Comparison of ENCODE assay signal across 12 cellular contexts in the genomic region with DNA sequence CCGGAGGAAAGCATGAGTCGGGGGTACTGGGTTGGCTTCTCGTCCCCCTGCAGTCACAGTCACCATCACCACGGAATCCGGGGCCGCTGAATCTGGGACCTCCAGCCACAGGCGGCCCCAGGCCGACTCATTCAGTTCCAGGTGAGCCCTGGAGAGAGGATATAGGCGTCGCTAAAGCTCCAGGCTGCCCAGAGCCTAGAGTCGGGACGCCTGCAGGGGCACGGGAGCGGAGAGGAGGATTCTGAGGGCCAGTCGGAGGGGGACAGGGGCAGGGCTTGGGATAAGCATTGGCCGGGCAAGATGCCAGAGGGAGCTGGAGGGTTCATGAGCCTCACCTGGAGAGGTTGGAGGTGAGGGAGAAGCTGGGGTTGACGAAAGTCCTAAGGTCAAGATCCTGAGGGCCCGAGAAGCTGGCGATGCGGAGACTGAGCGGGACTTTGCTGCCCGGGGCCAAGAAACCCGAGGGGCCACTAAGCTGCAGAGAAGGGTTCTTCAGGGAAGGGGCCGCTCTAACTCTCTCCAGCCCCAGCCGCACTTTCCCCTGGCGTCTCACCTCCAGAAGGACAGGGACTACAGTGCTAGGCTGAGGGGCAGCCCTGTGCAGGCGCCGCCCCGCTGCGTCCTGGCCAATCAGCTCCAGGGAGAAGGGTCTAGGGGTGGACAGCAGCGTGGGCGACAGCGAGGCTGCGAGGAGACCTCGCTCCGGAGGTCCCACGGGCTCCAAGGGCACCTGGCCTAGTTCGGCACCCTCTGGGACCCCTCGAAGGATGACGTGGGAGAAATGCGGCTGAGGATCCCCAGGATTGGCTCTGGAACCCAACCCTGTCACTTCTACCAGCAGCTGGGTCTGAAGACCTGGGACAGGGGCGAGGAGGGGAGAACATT. TPM values are rescaled to one million over a fixed set of nuclear protein-coding genes. Genes with fewer than 3 reads are reported as not detected.
A peak's percentile ranks its signal among the peaks of the same experiment; 100 is the strongest.
DNase-seq lines count a peak whose midpoint lies in the region; ATAC-seq and TF ChIP-seq lines count a peak whose summit lies in the region.
"Had no signal": no experiment of that assay in that cellular context is flagged by ENCODE, and none has a peak within 500 bp of the region (broad histone marks: within the 10 kb centered on the region; RNA-seq: fewer than 3 reads in every experiment).

No MANE protein-coding gene starts in this region.

- H3K36me3 Mint-ChIP-seq in progenitor cell of endocrine pancreas (ENCODE audit: insufficient read depth) = peaks cover 2% of the 10 kb centered on the region

- H3K9me3 Mint-ChIP-seq in progenitor cell of endocrine pancreas (ENCODE audit: low read depth) = no peaks in the 10 kb centered on the region

- H3K36me3 ChIP-seq in BE2C (no peaks in the 10 kb centered on the region), left ventricle myocardium inferior (peaks cover 5% of the 10 kb centered on the region)

- H3K27me3 ChIP-seq in BE2C (no peaks in the 10 kb centered on the region), left ventricle myocardium inferior (ENCODE audit: low read depth) (no peaks in the 10 kb centered on the region)

- TF ChIP-seq POLR2A in GM18505 (IDR thresholded peaks at IDR 0.05; ENCODE audit: borderline replicate concordance, extremely low read depth, insufficient read depth, insufficient read length) = no peak

- intact Hi-C loops in left ventricle myocardium inferior (cut with micrococcal nuclease) = no loop called here

- H3K4me3 ChIP-seq in BE2C (ENCODE audit: low read depth, low read length) = peak overlapping the region; percentile 44
- peak overlapping the region; percentile 43 for H3K4me3 ChIP-seq in left ventricle myocardium inferior

- no peak for TF ChIP-seq CTCF in BE2C (IDR thresholded peaks at IDR 0.05; ENCODE audit: low read depth, low read length)
- TF ChIP-seq CTCF in left ventricle myocardium inferior (IDR thresholded peaks at IDR 0.05; ENCODE audit: borderline replicate concordance) = no peak
- no peak for TF ChIP-seq CTCF in progenitor cell of endocrine pancreas (IDR thresholded peaks at IDR 0.05; ENCODE audit: unreplicated experiment)

- H3K27ac Mint-ChIP-seq in progenitor cell of endocrine pancreas = no peak overlapping the region
- H3K27ac Mint-ChIP-seq: activated naive CD8-positive, alpha-beta T cell had no signal

- H3K9me3 ChIP-seq in BE2C (no peaks in the 10 kb centered on the region), left ventricle myocardium inferior (replicated peaks) (no peaks in the 10 kb centered on the region)

- no peaks in the 10 kb centered on the region for H3K27me3 Mint-ChIP-seq in progenitor cell of endocrine pancreas
- H3K27me3 Mint-ChIP-seq: activated naive CD8-positive, alpha-beta T cell had no signal

- H3K27ac ChIP-seq in left ventricle myocardium inferior (replicated peaks) = no peak overlapping the region

- peak overlapping the region; percentile 34 for H3K4me3 Mint-ChIP-seq in progenitor cell of endocrine pancreas (ENCODE audit: low read depth)
- H3K4me3 Mint-ChIP-seq: activated naive CD8-positive, alpha-beta T cell had no signal

- in situ Hi-C loops in SK-MEL-5 (cut with HindIII; ENCODE audit: low pct_unique_long_range_greater_than_20kb, low sequenced_read_pairs) = no loop called here

- H3K4me1 Mint-ChIP-seq in progenitor cell of endocrine pancreas (ENCODE audit: low read depth) = no peaks in the 10 kb centered on the region

- peak; percentile 66 for DNase-seq in BE2C
- peak; percentile 19 for DNase-seq in SK-MEL-5 (ENCODE audit: low read depth, low spot score)
- no peak for DNase-seq in left ventricle myocardium inferior
- no peak for DNase-seq in progenitor cell of endocrine pancreas (ENCODE audit: low spot score, unreplicated experiment)
- no peak for DNase-seq in NCI-H345 (lab: John Stamatoyannopoulos, UW)
- DNase-seq in HT-29 (ENCODE audit: low spot score) = no peak
- DNase-seq: activated CD4-positive, alpha-beta T cell treated with anti-CD3 and anti-CD28 coated beads for 48 hours; COR-L47; NCI-H1417 treated with DMSO at 0.1 percent for 48 hours had no signal

- ATAC-seq in GM18873 (IDR thresholded peaks at IDR 0.05; ENCODE audit: low FRiP score, unreplicated experiment) = no peak
- no peak for ATAC-seq in GM18505 (IDR thresholded peaks at IDR 0.05; ENCODE audit: unreplicated experiment)

- H3K4me1 ChIP-seq in BE2C (no peaks in the 10 kb centered on the region), left ventricle myocardium inferior (peaks cover 20% of the 10 kb centered on the region)

RNA-seq across cellular contexts. Expression of a gene that starts 3.7 kb away (rescaled TPM):
- polyA plus RNA-seq in BE2C (2012; ENCODE audit: insufficient read depth, insufficient read length, low read depth) = 0.79 TPM
- total RNA-seq in SK-MEL-5 (2014; rRNA removed; shearing (Covaris generic)) = 1.1 and 1.7 TPM in 2 replicates
- 0.96 TPM in 1 of 2 replicates, not detected in the other for polyA plus RNA-seq in SK-MEL-5 (2015; cell fraction: cytosol; rRNA removed)
- 45.0 and 59.2 TPM in 2 replicates for polyA plus RNA-seq in SK-MEL-5 (2015; cell fraction: nucleus; rRNA removed)
- total RNA-seq in left ventricle myocardium inferior = not detected
- total RNA-seq in progenitor cell of endocrine pancreas = 8.6 and 11.9 TPM in 2 replicates
- total RNA-seq in HT-29 (2014; rRNA removed; shearing (Covaris generic)) = 6.3 and 11.6 TPM in 2 replicates

RNA-seq across cellular contexts. Expression of a gene that starts 11.0 kb away (rescaled TPM):
- polyA plus RNA-seq in BE2C (2012; ENCODE audit: insufficient read depth, insufficient read length, low read depth) = 1.1 TPM
- not detected in 2 replicates for total RNA-seq in SK-MEL-5 (2014; rRNA removed; shearing (Covaris generic))
- polyA plus RNA-seq in SK-MEL-5 (2015; cell fraction: cytosol; rRNA removed) = 0.26 TPM in 1 of 2 replicates, not detected in the other
- polyA plus RNA-seq in SK-MEL-5 (2015; cell fraction: nucleus; rRNA removed) = 1.0 and 2.8 TPM in 2 replicates
- total RNA-seq in left ventricle myocardium inferior (14.7 TPM), progenitor cell of endocrine pancreas (9.5 and 11.6 TPM in 2 replicates)
- total RNA-seq in HT-29 (2014; rRNA removed; shearing (Covaris generic)) = 5.6 and 11.2 TPM in 2 replicates

RNA-seq across cellular contexts. Expression of a gene that starts 26.3 kb away (rescaled TPM):
- 3.8 TPM for polyA plus RNA-seq in BE2C (2012; ENCODE audit: insufficient read depth, insufficient read length, low read depth)
- total RNA-seq in SK-MEL-5 (2014; rRNA removed; shearing (Covaris generic)) = 16.1 and 17.5 TPM in 2 replicates
- 11.8 and 14.4 TPM in 2 replicates for polyA plus RNA-seq in SK-MEL-5 (2015; cell fraction: cytosol; rRNA removed)
- polyA plus RNA-seq in SK-MEL-5 (2015; cell fraction: nucleus; rRNA removed) = 253 and 284 TPM in 2 replicates
- 1.3 TPM for total RNA-seq in left ventricle myocardium inferior
- total RNA-seq in progenitor cell of endocrine pancreas = 45.0 and 51.3 TPM in 2 replicates
- total RNA-seq in HT-29 (2014; rRNA removed; shearing (Covaris generic)) = 19.6 and 20.9 TPM in 2 replicates

RNA-seq across cellular contexts. Expression of a gene that starts 29.4 kb away (rescaled TPM):
- 287 TPM for polyA plus RNA-seq in BE2C (2012; ENCODE audit: insufficient read depth, insufficient read length, low read depth)
- 38.9 and 53.0 TPM in 2 replicates for total RNA-seq in SK-MEL-5 (2014; rRNA removed; shearing (Covaris generic))
- 134 and 160 TPM in 2 replicates for polyA plus RNA-seq in SK-MEL-5 (2015; cell fraction: cytosol; rRNA removed)
- 172 and 179 TPM in 2 replicates for polyA plus RNA-seq in SK-MEL-5 (2015; cell fraction: nucleus; rRNA removed)
- 20.0 TPM for total RNA-seq in left ventricle myocardium inferior
- 85.6 and 92.6 TPM in 2 replicates for total RNA-seq in progenitor cell of endocrine pancreas
- 128 and 138 TPM in 2 replicates for total RNA-seq in HT-29 (2014; rRNA removed; shearing (Covaris generic))

RNA-seq across cellular contexts. Expression of a gene that starts 29.8 kb away (rescaled TPM):
- polyA plus RNA-seq in BE2C (2012; ENCODE audit: insufficient read depth, insufficient read length, low read depth) = 219 TPM
- 466 and 467 TPM in 2 replicates for total RNA-seq in SK-MEL-5 (2014; rRNA removed; shearing (Covaris generic))
- 261 and 284 TPM in 2 replicates for polyA plus RNA-seq in SK-MEL-5 (2015; cell fraction: cytosol; rRNA removed)
- 34.1 and 41.6 TPM in 2 replicates for polyA plus RNA-seq in SK-MEL-5 (2015; cell fraction: nucleus; rRNA removed)
- total RNA-seq in left ventricle myocardium inferior = 78.0 TPM
- total RNA-seq in progenitor cell of endocrine pancreas = 275 and 286 TPM in 2 replicates
- total RNA-seq in HT-29 (2014; rRNA removed; shearing (Covaris generic)) = 914 and 960 TPM in 2 replicates

Comparison
In these comparisons a context has a peak if more than half of its experiments do, and no peak if none do; other contexts are left out.
1. DNase-seq: peak in BE2C (single experiment) and SK-MEL-5 (single experiment); none in left ventricle myocardium inferior (single experiment), progenitor cell of endocrine pancreas (single experiment), NCI-H345 (single experiment) and HT-29 (single experiment).